In the genomic region with DNA sequence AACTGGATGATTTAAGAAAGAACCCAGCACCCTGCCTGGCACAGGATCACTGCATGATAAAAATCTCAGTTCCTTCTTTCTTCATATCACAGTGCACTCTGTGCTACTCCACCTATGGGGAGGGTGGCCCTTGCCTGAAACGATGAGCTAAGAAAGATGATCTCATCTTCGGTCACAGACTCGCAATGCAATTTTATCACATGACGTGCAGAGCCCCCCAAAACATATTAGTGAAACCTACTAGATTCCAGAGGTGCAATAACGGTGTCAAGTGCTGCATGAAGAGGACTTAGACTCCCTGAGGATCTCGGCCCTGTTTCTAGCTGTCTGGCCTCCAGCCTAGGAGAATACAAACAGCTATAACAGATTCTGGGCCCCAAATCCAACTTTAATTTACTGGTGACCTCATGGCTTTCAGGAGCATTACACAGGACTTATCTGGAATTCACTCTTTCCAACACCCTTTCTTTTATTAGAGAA, we compare ENCODE assay signal across 11 cellular contexts.
DNase-seq lines count a peak whose midpoint lies in the region; ATAC-seq, FAIRE-seq and TF ChIP-seq lines count a peak whose summit lies in the region.
"Had no signal": no experiment of that assay in that cellular context is flagged by ENCODE, and none has a peak within 500 bp of the region (broad histone marks: within the 10 kb centered on the region; RNA-seq: fewer than 3 reads in every experiment).

No MANE protein-coding gene starts in this region.

- DNase-seq in osteoblast (ENCODE audit: insufficient read length, low spot score, missing footprints) (no peak), nephron progenitor cell (no peak), SW480 (ENCODE audit: low spot score) (no peak), H7 (no peak), small intestine (no peak)
- DNase-seq: activated naive CD4-positive, alpha-beta T cell treated with Interleukin-2 at 50 U/mL for 16 hours; NCI-H1694 had no signal

- no peaks in the 10 kb centered on the region for H3K36me3 Mint-ChIP-seq in nephron progenitor cell (ENCODE audit: low read depth)

- H3K4me2 ChIP-seq in osteoblast (ENCODE audit: insufficient read depth, low read length) = peak overlapping the region; percentile 17
- H3K4me2 ChIP-seq: hepatocyte had no signal

- H3K4me1 ChIP-seq in osteoblast (ENCODE audit: insufficient read depth, low read length) (peaks cover 44% of the 10 kb centered on the region), small intestine (ENCODE audit: control insufficient read depth in 2 of 2, insufficient read depth in 1 of 2, low read depth in 1 of 2, low read length in 1 of 2) (no peaks in the 10 kb centered on the region)

- FAIRE-seq in small intestine (lab: Jason Lieb, UNC) = no peak

- no peak overlapping the region for H3K27ac Mint-ChIP-seq in nephron progenitor cell

- H3K27ac ChIP-seq in osteoblast (ENCODE audit: low read depth, low read length) (peak overlapping the region; percentile 35), small intestine (ENCODE audit: low read depth in 1 of 2, low read length in 1 of 2) (no peak overlapping the region)
- H3K27ac ChIP-seq: hepatocyte had no signal

- no peaks in the 10 kb centered on the region for H3K27me3 Mint-ChIP-seq in nephron progenitor cell (ENCODE audit: low read depth, poor library complexity)

- H3K9me3 ChIP-seq in osteoblast (ENCODE audit: low read depth, low read length) (no peaks in the 10 kb centered on the region), small intestine (ENCODE audit: control insufficient read depth, low read depth) (no peaks in the 10 kb centered on the region)

- peaks cover 34% of the 10 kb centered on the region for H3K4me1 Mint-ChIP-seq in nephron progenitor cell

- peak; percentile 67 for ATAC-seq in GM18498 (IDR thresholded peaks at IDR 0.05; ENCODE audit: unreplicated experiment)
- ATAC-seq in GM21447 (IDR thresholded peaks at IDR 0.05; ENCODE audit: unreplicated experiment) = peak; percentile 56
- peak; percentile 69 for ATAC-seq in HG03457 (IDR thresholded peaks at IDR 0.05; ENCODE audit: unreplicated experiment)

- WGBS in small intestine, 3 donors = 58 to 77% (median 65%) methylated on average over 6 of the region's 6 CpGs

- no peaks in the 10 kb centered on the region for H3K9me3 Mint-ChIP-seq in nephron progenitor cell

- no peak overlapping the region for H3K4me3 Mint-ChIP-seq in nephron progenitor cell

- H3K36me3 ChIP-seq in osteoblast (ENCODE audit: insufficient read depth, low read length) (peaks cover 4% of the 10 kb centered on the region), H7 (replicated peaks; ENCODE audit: control insufficient read depth, insufficient read depth, low read length) (no peaks in the 10 kb centered on the region), small intestine (ENCODE audit: control insufficient read depth in 2 of 2, insufficient read depth in 2 of 2, low read length in 2 of 2) (no peaks in the 10 kb centered on the region)

- H3K4me3 ChIP-seq in osteoblast (ENCODE audit: insufficient read depth, low read length) (no peak overlapping the region), H7 (ENCODE audit: insufficient read depth, low read depth, low read length) (no peak overlapping the region), small intestine (ENCODE audit: low read depth in 1 of 2, low read length in 2 of 2) (no peak overlapping the region)
- H3K4me3 ChIP-seq: hepatocyte had no signal

- no peak for TF ChIP-seq CTCF in osteoblast (IDR thresholded peaks at IDR 0.05; ENCODE audit: extremely low read depth, low read depth, low read length)
- no peak for TF ChIP-seq CTCF in nephron progenitor cell (IDR thresholded peaks at IDR 0.05)

- H4K20me1 ChIP-seq in osteoblast (ENCODE audit: insufficient read depth, low read length) = peaks cover 5% of the 10 kb centered on the region

- H3K27me3 ChIP-seq in osteoblast (ENCODE audit: insufficient read depth, low read length) (no peaks in the 10 kb centered on the region), H7 (ENCODE audit: control insufficient read depth, insufficient read depth, low read length) (no peaks in the 10 kb centered on the region), small intestine (ENCODE audit: control insufficient read depth in 2 of 2, insufficient read depth in 2 of 2, low read length in 2 of 2) (no peaks in the 10 kb centered on the region)
- H3K27me3 ChIP-seq: hepatocyte had no signal

- peaks cover 49% of the 10 kb centered on the region for H3K79me2 ChIP-seq in osteoblast (ENCODE audit: insufficient read depth, low read length)
- H3K79me2 ChIP-seq: hepatocyte had no signal

- H2AFZ ChIP-seq in osteoblast (ENCODE audit: low read length) = no peak overlapping the region
- H2AFZ ChIP-seq: hepatocyte had no signal
